In genomic region chr9:224540-225520, GRCh38 we compare ENCODE assay signal across 2 cellular contexts.
TF ChIP-seq lines count a peak whose summit lies in the region.

No MANE protein-coding gene starts in this region.

TF ChIP-seq in endothelial cell of umbilical vein, 7 proteins besides CTCF, POLR2A, EP300 and RAD21:
- no peak for TF ChIP-seq MAX (IDR thresholded peaks at IDR 0.05; ENCODE audit: insufficient read depth, insufficient read length)
- TF ChIP-seq FOS (IDR thresholded peaks at IDR 0.05; ENCODE audit: borderline replicate concordance, insufficient read depth, low read length): no peak
- TF ChIP-seq GATA2 (IDR thresholded peaks at IDR 0.05; ENCODE audit: insufficient read depth, insufficient read length, low read depth, low read length): no peak
- no peak for TF ChIP-seq POLR2AphosphoS5 (IDR thresholded peaks at IDR 0.05; ENCODE audit: insufficient read depth, low read depth, low read length)
- no peak for TF ChIP-seq JUN (IDR thresholded peaks at IDR 0.05; ENCODE audit: borderline replicate concordance, insufficient read depth, insufficient read length, low read depth)
- TF ChIP-seq MYC (IDR thresholded peaks at IDR 0.05; ENCODE audit: low read depth, low read length): no peak
- TF ChIP-seq EZH2 (IDR thresholded peaks at IDR 0.05; ENCODE audit: borderline replicate concordance, low read depth, low read length, severe bottlenecking): no peak

TF ChIP-seq in SK-N-SH, 30 proteins besides CTCF, POLR2A, EP300 and RAD21:
- TF ChIP-seq MXI1 (IDR thresholded peaks at IDR 0.05; ENCODE audit: low read depth, low read length) (no peak), RFX5 (IDR thresholded peaks at IDR 0.05; ENCODE audit: low read length) (no peak), NFIC (IDR thresholded peaks at IDR 0.05; ENCODE audit: borderline replicate concordance) (no peak), RXRA (IDR thresholded peaks at IDR 0.05; ENCODE audit: borderline replicate concordance, low read depth) (no peak), TCF12 (IDR thresholded peaks at IDR 0.05) (no peak), TAF1 (IDR thresholded peaks at IDR 0.05; ENCODE audit: borderline replicate concordance, low read depth, low read length) (no peak), MAX (IDR thresholded peaks at IDR 0.05; ENCODE audit: low read depth) (no peak), CHD2 (IDR thresholded peaks at IDR 0.05; ENCODE audit: low read length, partially characterized antibody) (no peak), REST (IDR thresholded peaks at IDR 0.05; ENCODE audit: low read depth, low read length) (no peak), FOSL2 (IDR thresholded peaks at IDR 0.05; ENCODE audit: borderline replicate concordance, low read depth) (no peak), GATA2 (CRISPR knock-in tag; IDR thresholded peaks at IDR 0.05) (no peak), RCOR1 (IDR thresholded peaks at IDR 0.05; ENCODE audit: low read length) (no peak), ZBTB33 (IDR thresholded peaks at IDR 0.05; ENCODE audit: borderline replicate concordance, low read depth) (no peak), MEF2A (IDR thresholded peaks at IDR 0.05; ENCODE audit: borderline replicate concordance, low read depth) (no peak), USF2 (IDR thresholded peaks at IDR 0.05; ENCODE audit: borderline replicate concordance, low read depth, low read length) (no peak), ELF1 (IDR thresholded peaks at IDR 0.05) (no peak), USF1 (IDR thresholded peaks at IDR 0.05; ENCODE audit: borderline replicate concordance, low read depth) (no peak), TEAD4 (IDR thresholded peaks at IDR 0.05; ENCODE audit: borderline replicate concordance, insufficient read depth) (no peak), PBX3 (IDR thresholded peaks at IDR 0.05) (no peak)
